ENCODE assay signal across 8 cellular contexts in genomic region chr17:4948166-4948996, GRCh38. TPM values are rescaled to one million over a fixed set of nuclear protein-coding genes. Genes with fewer than 3 reads are reported as not detected.
A peak's percentile ranks its signal among the peaks of the same experiment; 100 is the strongest.
DNase-seq lines count a peak whose midpoint lies in the region; TF ChIP-seq lines count a peak whose summit lies in the region.

TSS of gene PFN1 (minus strand) at chr17:4948530. CDS start at chr17:4948394, 136 bp downstream.

- H3K9ac ChIP-seq in H9 (ENCODE audit: extremely low read depth, insufficient read length, low read length): peak within 1 kb of the TSS; percentile 94

- H4K91ac ChIP-seq in H9 (ENCODE audit: insufficient read length, low read depth, low read length): no peak within 1 kb of the TSS

- H3K27me3 ChIP-seq in H9 (ENCODE audit: insufficient read depth, low read length) (no peaks in the 10 kb centered on the region), right atrium auricular region (no peaks in the 10 kb centered on the region)

- H3K4me3 Mint-ChIP-seq in H9: peak within 1 kb of the TSS; percentile 95 to 100

- H4K20me1 ChIP-seq in H9 (ENCODE audit: control insufficient read depth, insufficient read depth, insufficient read length): no peaks in the 10 kb centered on the region

- WGBS in H9 (ENCODE audit: extremely low coverage, insufficient read length, low lambda C conversion rate): no CpG with 5 or more reads among the region's 70 CpGs

- no peak within 1 kb of the TSS for H3K56ac ChIP-seq in H9 (ENCODE audit: insufficient read length, low read depth, low read length)

- in situ Hi-C loops in Caki2 (cut with HindIII; ENCODE audit: low pct_unique_long_range_greater_than_20kb, low sequenced_read_pairs): no loop called here

- H3K27ac Mint-ChIP-seq in H9: peak within 1 kb of the TSS; percentile 98 to 100 (median 100)

- no peak within 1 kb of the TSS for H2BK12ac ChIP-seq in H9 (ENCODE audit: insufficient read length, low read depth, low read length)

- peak within 1 kb of the TSS; percentile 96 for H3K14ac ChIP-seq in H9 (ENCODE audit: insufficient read depth, low read length)

- peaks cover 24% of the 10 kb centered on the region for H3K36me3 ChIP-seq in right atrium auricular region

- H2AFZ ChIP-seq in H9 (ENCODE audit: low read length): no peak within 1 kb of the TSS

- intact Hi-C loops in T-helper 2 cell treated with Interferon-gamma antibody and Interleukin-4, amounts not matched to agents 100 ng/mL and 5 ng/mL, for 36 hours (cut with micrococcal nuclease): loop anchor here (1.0 to 10.0 kb wide), 6 partner anchors 8 to 1706 kb away; partner anchors contain the start of genes C17orf100, CAMTA2, DERL2 and INCA1

- H4K8ac ChIP-seq in H9 (replicated peaks; ENCODE audit: insufficient read length, low read depth, low read length): no peak within 1 kb of the TSS

- TF ChIP-seq CTCF in H9 (conservative IDR thresholded peaks at IDR 0.05) (no peak), right atrium auricular region (IDR thresholded peaks at IDR 0.05) (no peak)

- H3K4me2 ChIP-seq in H9 (ENCODE audit: insufficient read depth, insufficient read length, low read length): peak within 1 kb of the TSS; percentile 72

- H3K18ac ChIP-seq in H9 (ENCODE audit: insufficient read length, low read depth, low read length): peak within 1 kb of the TSS; percentile 85

- H3K27ac ChIP-seq in H9 (ENCODE audit: insufficient read length, low read depth, low read length): peak within 1 kb of the TSS; percentile 78
- peak within 1 kb of the TSS; percentile 98 to 100 for H3K27ac ChIP-seq in right atrium auricular region

- no peak within 1 kb of the TSS for H2BK15ac ChIP-seq in H9 (ENCODE audit: low read depth, low read length)

- no peak within 1 kb of the TSS for H3K23ac ChIP-seq in H9 (ENCODE audit: insufficient read length, low read depth, low read length)

- H3K79me2 ChIP-seq in H9 (ENCODE audit: insufficient read depth, low read length): peaks cover 13% of the 10 kb centered on the region; the same call in 1 of the 2 replicates

- H3K4ac ChIP-seq in H9 (ENCODE audit: low read depth, low read length): no peak within 1 kb of the TSS; the same call in 1 of the 2 replicates

- H3T11ph ChIP-seq in H9 (ENCODE audit: low read length): no peak within 1 kb of the TSS

- H3K4me1 ChIP-seq in H9 (ENCODE audit: insufficient read depth, low read length) (peaks cover 4% of the 10 kb centered on the region; the same call in 1 of the 2 replicates), right atrium auricular region (peaks cover 0 to 67% of the 10 kb centered on the region in 2 donors)

- no peak within 1 kb of the TSS for H2BK20ac ChIP-seq in H9 (ENCODE audit: low read depth, low read length, poor library complexity, severe bottlenecking)

- peaks cover 21 to 41% (median 33%) of the 10 kb centered on the region in 3 experiments for H3K36me3 Mint-ChIP-seq in H9 (ENCODE audit: insufficient read depth in 1 of 3, low read depth in 3 of 3)

- peaks cover 4% of the 10 kb centered on the region for H3K79me1 ChIP-seq in H9 (ENCODE audit: insufficient read depth, low read depth, low read length, poor library complexity, severe bottlenecking)

- H3K4me1 Mint-ChIP-seq in H9: peaks cover 38 to 40% of the 10 kb centered on the region in 2 experiments

- H3K9me3 ChIP-seq in H9 (ENCODE audit: control insufficient read depth, low read depth, low read length) (no peaks in the 10 kb centered on the region), right atrium auricular region (no peaks in the 10 kb centered on the region)

- peaks cover 23% of the 10 kb centered on the region for H3K23me2 ChIP-seq in H9 (ENCODE audit: insufficient read length, low read depth, low read length, poor library complexity, severe bottlenecking)

- H4K5ac ChIP-seq in H9 (ENCODE audit: insufficient read length, low read depth, low read length): no peak within 1 kb of the TSS

- no peak within 1 kb of the TSS for H2BK120ac ChIP-seq in H9 (ENCODE audit: low read depth, low read length, poor library complexity, severe bottlenecking)

- peaks cover 5% of the 10 kb centered on the region for H3K27me3 Mint-ChIP-seq in H9 (ENCODE audit: low read depth)

- peaks cover 0 to 2% of the 10 kb centered on the region in 2 experiments; a peak in 2 of 5 replicates for H3K9me3 Mint-ChIP-seq in H9

- H3K4me3 ChIP-seq in right atrium auricular region: peak within 1 kb of the TSS; percentile 80 to 89

- DNase-seq in Caki2 (ENCODE audit: low read depth) (peak; percentile 87), H9 (peak; percentile 94), NCI-H146 treated with DMSO at 0.1 percent for 48 hours (lab: John Stamatoyannopoulos, UW; ENCODE audit: unreplicated experiment) (peak; percentile 77), anterior cingulate cortex (lab: John Stamatoyannopoulos, UW) (peak in 57 of 58 donors; percentile 29 to 90 (median 78)), right atrium auricular region (ENCODE audit: low spot score) (peak; percentile 92), pulmonary artery endothelial cell (ENCODE audit: low read depth, low spot score) (no peak), ureter (ENCODE audit: low spot score) (peak; percentile 93)

- no peak within 1 kb of the TSS for H2BK5ac ChIP-seq in H9 (ENCODE audit: insufficient read length, low read length)

- H2AK5ac ChIP-seq in H9 (ENCODE audit: insufficient read length, low read length): no peak within 1 kb of the TSS

RNA-seq across cellular contexts. Expression of gene PFN1, which starts in this region (rescaled TPM):
- 258 and 443 TPM in 2 replicates for total RNA-seq in Caki2 (2014; rRNA removed; shearing (Covaris generic); ENCODE audit: low replicate concordance)
- total RNA-seq in H9 (2021) (1,149 and 1,217 TPM in 2 replicates), right atrium auricular region (100 to 1,000 TPM; 218 to 425 TPM), pulmonary artery endothelial cell (518 and 651 TPM in 2 replicates), ureter (598 TPM)
- total RNA-seq in T-helper 2 cell treated with Interferon-gamma antibody and Interleukin-4, amounts not matched to agents 100 ng/mL and 5 ng/mL, for 36 hours: 2,499 and 2,527 TPM in 2 replicates
